In genomic region chr2:170411660-170412059, GRCh38 we compare ENCODE assay signal across 20 cellular contexts.
"Had no signal": no experiment of that assay in that cellular context is flagged by ENCODE, and none has a peak within 500 bp of the region (broad histone marks: within the 10 kb centered on the region; RNA-seq: fewer than 3 reads in every experiment).

No MANE protein-coding gene starts in this region.

- DNase-seq: IMR-90, Kasumi-1, MM.1S, NCI-H1092 treated with DMSO at 0.1 percent for 48 hours, NCI-H1436, NCI-H187, NCI-H2029, NCI-H2081 treated with DMSO at 0.1 percent for 48 hours, NCI-H345, NCI-H446 treated with DMSO at 0.1 percent for 48 hours, NCI-H510A treated with DMSO at 0.1 percent for 48 hours, NCI-H526 treated with DMSO at 0.1 percent for 48 hours, NCI-H748 treated with DMSO at 0.1 percent for 48 hours, PC-3, SHP77, SK-N-SH, SW 1271 had no signal

- H3K9ac ChIP-seq: KMS-11, SK-N-SH had no signal

- H3K9me3 ChIP-seq: SK-N-SH had no signal

- H3K27ac ChIP-seq: KMS-11, RWPE1 had no signal

- ATAC-seq: Panc1, PC-3 had no signal

- H3K4me2 ChIP-seq: KMS-11, SK-N-SH had no signal
